Comparison of ENCODE assay signal across 8 cellular contexts in genomic region chr19:2476451-2477140, GRCh38. TPM values are rescaled to one million over a fixed set of nuclear protein-coding genes. Genes with fewer than 3 reads are reported as not detected.
DNase-seq lines count a peak whose midpoint lies in the region; TF ChIP-seq lines count a peak whose summit lies in the region.

No MANE protein-coding gene starts in this region.

- H3K9ac ChIP-seq in trophoblast cell (ENCODE audit: low read length), result peak overlapping the region; percentile 98

- H3K4me3 ChIP-seq in PC-9, result peak overlapping the region; percentile 77
- H3K4me3 ChIP-seq in trophoblast cell (ENCODE audit: low read depth, low read length), result peak overlapping the region; percentile 85

- H3K18ac ChIP-seq in trophoblast cell (ENCODE audit: low read length), result peak overlapping the region; percentile 89

- H4K20me1 ChIP-seq in PC-9 (ENCODE audit: insufficient read depth), result peaks cover 11% of the 10 kb centered on the region; the same call in 1 of the 2 replicates

- H3K27me3 ChIP-seq in PC-9 (ENCODE audit: insufficient read depth, low read depth) (no peaks in the 10 kb centered on the region), trophoblast cell (ENCODE audit: insufficient read depth, low read length) (no peaks in the 10 kb centered on the region)

- H3K36me3 ChIP-seq in PC-9 (ENCODE audit: low read depth) (no peaks in the 10 kb centered on the region), trophoblast cell (ENCODE audit: control insufficient read depth in 1 of 2, insufficient read depth in 2 of 2, low read length in 2 of 2) (peaks cover 16 to 18% of the 10 kb centered on the region in 2 experiments)

- POLR2A ChIA-PET in PC-9 (lab: Charles Lee; ENCODE audit: unreplicated experiment), result interaction anchor here (0.6 to 3.6 kb wide), 13 partner anchors 19 to 1310 kb away, joined by 3 to 33 read pairs (median 7); no protein-coding TSS in a partner anchor

- DNase-seq in COLO668 (lab: John Stamatoyannopoulos, UW; ENCODE audit: unreplicated experiment) (peak; percentile 44), HCEC 1CT (peak; percentile 60), PC-9 (peak; percentile 26 to 48), glomerular visceral epithelial cell (ENCODE audit: extremely low spot score) (peak; percentile 82), trophoblast cell (peak; percentile 54 to 55), middle frontal gyrus (ENCODE audit: extremely low spot score, low spot score) (no peak), NCI-H526 (lab: John Stamatoyannopoulos, UW) (no peak)
- peak; percentile 64 for DNase-seq in activated gamma-delta T cell treated with anti-CD3 and anti-CD28 coated beads, Interleukin-2, amount 50 U/mL, for 16 hours (ENCODE audit: low read depth)

- peak overlapping the region; percentile 10 for H2BK120ac ChIP-seq in trophoblast cell (ENCODE audit: insufficient read depth, low read length, poor library complexity)

- no peak overlapping the region for H3K23ac ChIP-seq in trophoblast cell (ENCODE audit: low read length)

- TF ChIP-seq CTCF in PC-9 (conservative IDR thresholded peaks at IDR 0.05), result no peak

- no peaks in the 10 kb centered on the region for H3K9me2 ChIP-seq in PC-9 (ENCODE audit: insufficient read depth)

- H3K27ac ChIP-seq in PC-9 (peak overlapping the region; percentile 92), trophoblast cell (ENCODE audit: low read depth, low read length) (peak overlapping the region; percentile 69)

- BruUV-seq in PC-9 (replicated peaks; lab: Mats Ljungman, UMichigan), result TSS peak; percentile 95

- H3K4ac ChIP-seq in trophoblast cell (ENCODE audit: low read depth, low read length), result peak overlapping the region; percentile 99

- CTCF ChIA-PET in PC-9 (lab: Charles Lee), result interaction anchor here (0.6 to 1.2 kb wide), 3 partner anchors 49 to 546 kb away, joined by 3 to 8 read pairs (median 6); no protein-coding TSS in a partner anchor

- H2BK5ac ChIP-seq in trophoblast cell (ENCODE audit: low read depth, low read length, poor library complexity), result peak overlapping the region; percentile 63

- no peak overlapping the region for H4K91ac ChIP-seq in trophoblast cell (ENCODE audit: low read depth, low read length)

- no peak overlapping the region for H4K12ac ChIP-seq in trophoblast cell (ENCODE audit: low read depth, low read length)

- H3K79me1 ChIP-seq in trophoblast cell (ENCODE audit: low read length), result peaks cover 44% of the 10 kb centered on the region

- intact Hi-C loops in PC-9 (cut with micrococcal nuclease; ENCODE audit: unreplicated experiment), result loop anchor here (1.0 to 2.0 kb wide), 3 partner anchors 14 to 64 kb away; no protein-coding TSS in a partner anchor

- H3K4me1 ChIP-seq in PC-9 (replicated peaks; ENCODE audit: insufficient read depth), result peaks cover 11% of the 10 kb centered on the region
- peaks cover 12 to 14% of the 10 kb centered on the region in 2 experiments for H3K4me1 ChIP-seq in trophoblast cell (ENCODE audit: control insufficient read depth in 1 of 2, insufficient read depth in 2 of 2, low read length in 2 of 2)

- peak overlapping the region; percentile 20 for H2BK12ac ChIP-seq in trophoblast cell (ENCODE audit: low read length)

- peak overlapping the region; percentile 88 for H3K14ac ChIP-seq in trophoblast cell (ENCODE audit: low read length)

- peak overlapping the region; percentile 89 for H3K4me2 ChIP-seq in PC-9
- peak overlapping the region; percentile 64 for H3K4me2 ChIP-seq in trophoblast cell (ENCODE audit: low read length)

- H3K79me2 ChIP-seq in PC-9 (ENCODE audit: low read depth) (peaks cover 26% of the 10 kb centered on the region), trophoblast cell (ENCODE audit: control insufficient read depth, insufficient read depth, low read length, poor library complexity) (peaks cover 30% of the 10 kb centered on the region)

- H4K8ac ChIP-seq in trophoblast cell (ENCODE audit: low read depth, low read length), result peak overlapping the region; percentile 37

- no peak overlapping the region for H2AK5ac ChIP-seq in trophoblast cell (ENCODE audit: low read length)

- H2AFZ ChIP-seq in PC-9 (no peak overlapping the region), trophoblast cell (ENCODE audit: insufficient read depth, low read length, poor library complexity) (peak overlapping the region; percentile 47)

- H3F3A ChIP-seq in PC-9 (ENCODE audit: insufficient read depth, low read depth), result peaks cover 22% of the 10 kb centered on the region; the same call in 1 of the 2 replicates

- no CpG with 5 or more reads among the region's 42 CpGs for WGBS in trophoblast cell (ENCODE audit: extremely low coverage, insufficient coverage, insufficient read length)

- no peaks in the 10 kb centered on the region for H3K9me3 ChIP-seq in PC-9 (ENCODE audit: insufficient read depth, low read depth)
- H3K9me3 ChIP-seq in trophoblast cell (ENCODE audit: insufficient read depth, low read depth, low read length), result peaks cover 3% of the 10 kb centered on the region

RNA-seq across cellular contexts. Expression of gene GADD45B, which starts 0.7 kb away (rescaled TPM):
- 24.7 and 35.5 TPM in 2 replicates for total RNA-seq in PC-9 (2021)
- polyA plus RNA-seq in trophoblast cell (2013), result 89.4 and 93.2 TPM in 2 replicates

RNA-seq across cellular contexts. Expression of gene LMNB2, which starts 19.8 kb away (rescaled TPM):
- total RNA-seq in PC-9 (2021), result 109 and 114 TPM in 2 replicates
- polyA plus RNA-seq in trophoblast cell (2013), result 103 and 105 TPM in 2 replicates

RNA-seq across cellular contexts. Expression of gene TIMM13, which starts 49.2 kb away (rescaled TPM):
- 80.0 and 81.9 TPM in 2 replicates for total RNA-seq in PC-9 (2021)
- polyA plus RNA-seq in trophoblast cell (2013), result 79.5 and 82.1 TPM in 2 replicates

Comparison
In these comparisons a context has a peak if more than half of its experiments do, and no peak if none do; other contexts are left out.
1. DNase-seq: peak in COLO668 (single experiment), HCEC 1CT (single experiment), PC-9 (2 of 2), activated gamma-delta T cell treated with anti-CD3 and anti-CD28 coated beads, Interleukin-2, amount 50 U/mL, for 16 hours (single experiment), glomerular visceral epithelial cell (single experiment) and trophoblast cell (2 of 2); none in middle frontal gyrus (single experiment) and NCI-H526 (0 of 2).